9 cellular contexts compared by ENCODE assay signal in the genomic region with DNA sequence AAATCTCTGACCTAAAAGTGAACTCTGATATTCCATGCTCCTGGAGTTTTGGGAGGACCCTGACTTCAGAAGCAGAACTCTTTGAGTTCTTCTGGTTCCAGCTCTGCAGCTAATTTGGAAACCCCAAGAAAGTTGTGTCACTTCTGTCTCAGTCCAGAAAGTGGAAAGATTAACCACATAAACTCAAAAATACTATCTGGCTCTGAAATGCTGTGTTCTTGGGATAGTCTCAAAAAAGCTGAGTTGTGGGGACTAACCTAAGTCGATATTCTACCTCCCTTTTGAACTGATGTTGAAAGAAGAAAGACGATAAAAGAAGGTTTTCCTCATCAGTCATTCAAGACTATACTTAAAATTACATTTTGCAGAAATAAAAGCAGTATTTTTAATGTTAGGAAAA. TPM values are rescaled to one million over a fixed set of nuclear protein-coding genes. Genes with fewer than 3 reads are reported as not detected.
DNase-seq lines count a peak whose midpoint lies in the region; ATAC-seq and TF ChIP-seq lines count a peak whose summit lies in the region.
"Had no signal": no experiment of that assay in that cellular context is flagged by ENCODE, and none has a peak within 500 bp of the region (broad histone marks: within the 10 kb centered on the region; RNA-seq: fewer than 3 reads in every experiment).

No MANE protein-coding gene starts in this region.

- ATAC-seq in stimulated activated naive CD8-positive, alpha-beta T cell treated with anti-CD3 and anti-CD28 coated beads, Interleukin-15, Interleukin-2, amounts not matched to agents 100 U/mL and 50 U/mL, for 24 hours, result no peak
- no peak for ATAC-seq in natural killer cell
- ATAC-seq in aorta (ENCODE audit: low FRiP score), result no peak

- H3K18ac ChIP-seq in neuronal stem cell (ENCODE audit: low read length), result no peak overlapping the region

- peaks cover 25% of the 10 kb centered on the region for H3K36me3 Mint-ChIP-seq in stimulated activated naive CD8-positive, alpha-beta T cell treated with anti-CD3 and anti-CD28 coated beads, Interleukin-15, Interleukin-2, amounts not matched to agents 100 ng/mL and 50 ng/mL, for 24 hours (ENCODE audit: low read depth)
- H3K36me3 Mint-ChIP-seq in natural killer cell, result no peaks in the 10 kb centered on the region

- peak overlapping the region; percentile 99 for H3K27ac Mint-ChIP-seq in stimulated activated naive CD8-positive, alpha-beta T cell treated with anti-CD3 and anti-CD28 coated beads, Interleukin-15, Interleukin-2, amounts not matched to agents 100 ng/mL and 50 ng/mL, for 24 hours
- peak overlapping the region; percentile 97 to 99 for H3K27ac Mint-ChIP-seq in natural killer cell

- H2BK5ac ChIP-seq in neuronal stem cell (ENCODE audit: low read length), result no peak overlapping the region

- H3K4me1 ChIP-seq in aorta (ENCODE audit: control insufficient read depth in 1 of 2, insufficient read depth in 2 of 2, low read length in 2 of 2) (peaks cover 6 to 10% of the 10 kb centered on the region in 2 donors), neuronal stem cell (ENCODE audit: control insufficient read depth in 2 of 2, insufficient read depth in 1 of 2, low read depth in 1 of 2, low read length in 2 of 2) (peaks cover 18 to 43% of the 10 kb centered on the region in 2 donors)

- H3K36me3 ChIP-seq in aorta (ENCODE audit: control insufficient read depth in 1 of 2, insufficient read depth in 2 of 2, low read length in 1 of 2) (no peaks in the 10 kb centered on the region), neuronal stem cell (replicated peaks in 1 of 2; ENCODE audit: control insufficient read depth in 2 of 2, insufficient read depth in 2 of 2, low read length in 2 of 2) (no peaks in the 10 kb centered on the region)

- H3K4me3 Mint-ChIP-seq in stimulated activated naive CD8-positive, alpha-beta T cell treated with anti-CD3 and anti-CD28 coated beads, Interleukin-15, Interleukin-2, amounts not matched to agents 100 ng/mL and 50 ng/mL, for 24 hours, result peak overlapping the region; percentile 82
- peak overlapping the region; percentile 91 for H3K4me3 Mint-ChIP-seq in natural killer cell

- no peaks in the 10 kb centered on the region for H3K9me3 ChIP-seq in aorta (ENCODE audit: control insufficient read depth, low read length)
- no peaks in the 10 kb centered on the region for H3K9me3 ChIP-seq in neuronal stem cell (replicated peaks in 1 of 2; ENCODE audit: control insufficient read depth in 2 of 2, insufficient read depth in 1 of 2, low read depth in 1 of 2, low read length in 2 of 2)

- no peak overlapping the region for H3K23ac ChIP-seq in neuronal stem cell (ENCODE audit: low read depth, low read length, poor library complexity)

- DNase-seq in stimulated activated naive CD8-positive, alpha-beta T cell treated with anti-CD3 and anti-CD28 coated beads, Interleukin-15, Interleukin-2, amounts not matched to agents 100 U/mL and 50 U/mL, for 24 hours, result no peak
- DNase-seq in caudate nucleus (lab: John Stamatoyannopoulos, UW) (no peak), natural killer cell (no peak), aorta (no peak), posterior cingulate gyrus (no peak), NCI-H128 (lab: John Stamatoyannopoulos, UW; ENCODE audit: unreplicated experiment) (no peak), neuronal stem cell (ENCODE audit: low spot score) (no peak)
- DNase-seq: SHP77 treated with DMSO at 0.1 percent for 48 hours had no signal

- H2AFZ ChIP-seq in neuronal stem cell (ENCODE audit: low read length), result no peak overlapping the region

- H2BK15ac ChIP-seq in neuronal stem cell (ENCODE audit: low read length), result no peak overlapping the region

- no peak overlapping the region for H2BK120ac ChIP-seq in neuronal stem cell (ENCODE audit: low read depth, low read length)

- no peaks in the 10 kb centered on the region for H3K27me3 Mint-ChIP-seq in stimulated activated naive CD8-positive, alpha-beta T cell treated with anti-CD3 and anti-CD28 coated beads, Interleukin-15, Interleukin-2, amounts not matched to agents 100 ng/mL and 50 ng/mL, for 24 hours
- H3K27me3 Mint-ChIP-seq in natural killer cell (ENCODE audit: low read depth in 2 of 2), result no peaks in the 10 kb centered on the region

- H3K27ac ChIP-seq in caudate nucleus (ENCODE audit: low read depth, low read length) (peak overlapping the region; percentile 91), aorta (ENCODE audit: low read depth in 1 of 2, low read length in 2 of 2) (peak overlapping the region; percentile 20 to 29), neuronal stem cell (replicated peaks; ENCODE audit: low read length) (no peak overlapping the region)

- H3K4ac ChIP-seq in neuronal stem cell (ENCODE audit: low read length), result no peak overlapping the region

- H2BK12ac ChIP-seq in neuronal stem cell (ENCODE audit: low read length), result no peak overlapping the region

- no peaks in the 10 kb centered on the region for H3K9me3 Mint-ChIP-seq in stimulated activated naive CD8-positive, alpha-beta T cell treated with anti-CD3 and anti-CD28 coated beads, Interleukin-15, Interleukin-2, amounts not matched to agents 100 ng/mL and 50 ng/mL, for 24 hours
- H3K9me3 Mint-ChIP-seq in natural killer cell, result no peaks in the 10 kb centered on the region

- no peak overlapping the region for H2AK5ac ChIP-seq in neuronal stem cell (ENCODE audit: low read depth, low read length)

- no peak for TF ChIP-seq CTCF in natural killer cell (IDR thresholded peaks at IDR 0.05)

- H3K14ac ChIP-seq in neuronal stem cell (ENCODE audit: low read length), result no peak overlapping the region

- H3K4me3 ChIP-seq in aorta (ENCODE audit: low read length in 2 of 2) (no peak overlapping the region), neuronal stem cell (ENCODE audit: low read length in 2 of 2) (no peak overlapping the region)

- intact Hi-C loops in natural killer cell (cut with micrococcal nuclease) (loop anchor here (5.0 kb wide), 1 partner anchor 37 kb away; no protein-coding TSS in a partner anchor), aorta (cut with DNase I) (no loop called here), posterior cingulate gyrus (cut with DNase I) (no loop called here)

- WGBS in aorta, 2 donors, result 10 to 16% methylated on average over 2 of the region's 2 CpGs
- WGBS in neuronal stem cell (ENCODE audit: extremely low coverage in 2 of 2, insufficient read length in 2 of 2, insufficient replicate concordance in 1 of 2), 2 donors, result no CpG with 5 or more reads among the region's 2 CpGs

- no peak overlapping the region for H4K91ac ChIP-seq in neuronal stem cell (ENCODE audit: low read depth, low read length, poor library complexity)

- H3K79me1 ChIP-seq in neuronal stem cell (ENCODE audit: low read depth, low read length), result peaks cover 2% of the 10 kb centered on the region

- H3K27me3 ChIP-seq in aorta (ENCODE audit: control insufficient read depth in 1 of 2, insufficient read depth in 2 of 2, low read length in 1 of 2) (no peaks in the 10 kb centered on the region), neuronal stem cell (ENCODE audit: control insufficient read depth in 3 of 3, insufficient read depth in 3 of 3, low read depth in 1 of 3, low read length in 3 of 3) (no peaks in the 10 kb centered on the region)

- no peak overlapping the region for H3K9ac ChIP-seq in neuronal stem cell (ENCODE audit: low read depth, low read length, poor library complexity)

- no peak overlapping the region for H4K8ac ChIP-seq in neuronal stem cell (ENCODE audit: low read depth, low read length)

- H3K4me1 Mint-ChIP-seq in stimulated activated naive CD8-positive, alpha-beta T cell treated with anti-CD3 and anti-CD28 coated beads, Interleukin-15, Interleukin-2, amounts not matched to agents 100 ng/mL and 50 ng/mL, for 24 hours (ENCODE audit: low read depth), result peaks cover 99% of the 10 kb centered on the region
- H3K4me1 Mint-ChIP-seq in natural killer cell, result peaks cover 99 to 100% of the 10 kb centered on the region in 2 donors

- H3K4me2 ChIP-seq in neuronal stem cell (ENCODE audit: insufficient read depth, low read length, poor library complexity, severe bottlenecking), result no peak overlapping the region

RNA-seq across cellular contexts. Expression of gene ITPKB, which starts 59.8 kb away (rescaled TPM):
- total RNA-seq in natural killer cell (100 to 1,000 TPM in 1 of 3 donors, 10 to 100 TPM in 2; 92.2 to 133 (median 99.0) TPM), aorta (10 to 100 TPM; 16.8 to 31.8 TPM)
- 1 to 10 TPM; 2.1 to 6.6 TPM for polyA plus RNA-seq in aorta
- polyA plus RNA-seq in neuronal stem cell (2013, experiment 1 of 2), result 6.8 TPM
- polyA plus RNA-seq in neuronal stem cell (2013, experiment 2 of 2), result 7.0 TPM
